In the genomic region with DNA sequence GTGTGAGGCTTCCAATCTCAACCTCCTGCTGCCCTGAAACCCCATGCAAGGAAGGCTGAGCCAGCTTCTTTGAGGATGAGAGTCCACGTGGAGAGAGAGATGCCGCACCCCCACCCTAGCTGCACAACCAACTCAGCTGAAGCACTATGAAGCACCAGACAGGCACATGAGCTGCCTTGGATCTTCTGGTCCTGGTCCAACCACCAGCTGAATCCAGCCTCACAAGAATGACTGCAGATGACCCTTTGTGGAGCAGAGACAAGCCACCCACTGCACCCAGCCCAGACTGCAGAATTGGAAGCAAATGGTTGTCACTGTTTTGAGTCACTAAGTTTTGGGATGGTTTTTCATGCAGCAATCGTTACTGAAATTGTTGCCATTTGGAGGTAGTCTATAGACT, we compare ENCODE assay signal across 7 cellular contexts.
"Had no signal": no experiment of that assay in that cellular context is flagged by ENCODE, and none has a peak within 500 bp of the region (broad histone marks: within the 10 kb centered on the region; RNA-seq: fewer than 3 reads in every experiment).

No MANE protein-coding gene starts in this region.

- H3K4me3 ChIP-seq: GM23248, HAP-1, K562 had no signal

- DNase-seq: GM23248, GOT3, H7, IMR-90, KG1 had no signal

- H3K27ac ChIP-seq: GM23248 had no signal
